In genomic region chr16:11851301-11852091, GRCh38 we compare ENCODE assay signal across 8 cellular contexts. TPM values are rescaled to one million over a fixed set of nuclear protein-coding genes. Genes with fewer than 3 reads are reported as not detected.
A peak's percentile ranks its signal among the peaks of the same experiment; 100 is the strongest.
DNase-seq lines count a peak whose midpoint lies in the region; ATAC-seq and TF ChIP-seq lines count a peak whose summit lies in the region.

Gene RSL1D1 (minus strand): TSS chr16:11851542. CDS start chr16:11851512, 30 bp downstream.

- peaks cover 40% of the 10 kb centered on the region for H3K4me1 ChIP-seq in OCI-LY1 (ENCODE audit: insufficient read depth, low read length, severe bottlenecking)

- H3K27ac ChIP-seq in OCI-LY1 (ENCODE audit: low read depth, low read length, poor library complexity, severe bottlenecking) = peak within 1 kb of the TSS; percentile 62

- no peak within 1 kb of the TSS for H2AFZ ChIP-seq in OCI-LY1 (ENCODE audit: low read length)

- H3K9me2 ChIP-seq in OCI-LY1 (ENCODE audit: low read depth, low read length) = no peaks in the 10 kb centered on the region

- H3K4me3 ChIP-seq in OCI-LY1 (ENCODE audit: low read depth, low read length, poor library complexity, severe bottlenecking) = peak within 1 kb of the TSS; percentile 96

- no peaks in the 10 kb centered on the region for H4K20me1 ChIP-seq in OCI-LY1 (ENCODE audit: insufficient read depth, low read length)

- H3K27me3 Mint-ChIP-seq in endothelial cell (ENCODE audit: unreplicated experiment) = peaks cover 1% of the 10 kb centered on the region

- no peaks in the 10 kb centered on the region for H3K9me3 ChIP-seq in OCI-LY1 (ENCODE audit: low read length)

- peak within 1 kb of the TSS; percentile 75 for H3K27ac Mint-ChIP-seq in endothelial cell (ENCODE audit: unreplicated experiment)

- peaks cover 11% of the 10 kb centered on the region for H3K4me1 Mint-ChIP-seq in endothelial cell (ENCODE audit: unreplicated experiment)

- peak; percentile 97 for DNase-seq in DMS 273 (lab: John Stamatoyannopoulos, UW; ENCODE audit: unreplicated experiment)
- peak; percentile 92 for DNase-seq in HuH-7 (ENCODE audit: low spot score)
- DNase-seq in activated CD8-positive, alpha-beta memory T cell treated with anti-CD3 and anti-CD28 coated beads, Interleukin-2, amount 50 U/mL, for 4 hours = peak; percentile 92
- peak; percentile 93 for DNase-seq in endothelial cell (ENCODE audit: low spot score)
- DNase-seq in middle frontal gyrus (ENCODE audit: extremely low spot score, low spot score) = peak; percentile 91
- DNase-seq in stimulated activated CD8-positive, alpha-beta memory T cell treated with anti-CD3 and anti-CD28 coated beads, Interleukin-2, amount 100 ng/mL, for 1 hour (ENCODE audit: low read depth in 2 of 2) = peak; percentile 86 to 88

- peaks cover 61% of the 10 kb centered on the region for H3K36me3 ChIP-seq in OCI-LY1 (ENCODE audit: insufficient read depth, low read length)

- H3K27me3 ChIP-seq in OCI-LY1 (ENCODE audit: insufficient read depth, low read length) = no peaks in the 10 kb centered on the region

- H3F3A ChIP-seq in OCI-LY1 (ENCODE audit: insufficient read depth, low read length) = no peaks in the 10 kb centered on the region

- no peak for TF ChIP-seq CTCF in OCI-LY1 (IDR thresholded peaks at IDR 0.05; ENCODE audit: low read length)
- TF ChIP-seq CTCF in endothelial cell (IDR thresholded peaks at IDR 0.05; ENCODE audit: unreplicated experiment) = no peak

- peak; percentile 73 for ATAC-seq in GM21526 (IDR thresholded peaks at IDR 0.05; ENCODE audit: low FRiP score, unreplicated experiment)

- peak within 1 kb of the TSS; percentile 98 for H3K4me3 Mint-ChIP-seq in endothelial cell (ENCODE audit: unreplicated experiment)

- H3K36me3 Mint-ChIP-seq in endothelial cell (ENCODE audit: low read depth, unreplicated experiment) = peaks cover 2% of the 10 kb centered on the region

- peak within 1 kb of the TSS; percentile 90 for H3K9ac ChIP-seq in OCI-LY1 (ENCODE audit: low read length)

- peaks cover 81% of the 10 kb centered on the region for H3K79me2 ChIP-seq in OCI-LY1 (ENCODE audit: insufficient read depth, low read length)

- peak within 1 kb of the TSS; percentile 99 for H3K4me2 ChIP-seq in OCI-LY1 (ENCODE audit: low read length)

- H3K9me3 Mint-ChIP-seq in endothelial cell (ENCODE audit: unreplicated experiment) = no peaks in the 10 kb centered on the region

RNA-seq across cellular contexts. Expression of gene RSL1D1, which starts in this region (rescaled TPM):
- 86.9 TPM for total RNA-seq in endothelial cell (ENCODE audit: unreplicated experiment)

Comparison
In these comparisons a context has a peak if more than half of its experiments do, and no peak if none do; other contexts are left out.
1. Peak in every context shown above with its lines: DNase-seq, ATAC-seq, H3K4me3 ChIP-seq and H3K27ac ChIP-seq.